ENCODE assay signal across 8 cellular contexts in the genomic region with DNA sequence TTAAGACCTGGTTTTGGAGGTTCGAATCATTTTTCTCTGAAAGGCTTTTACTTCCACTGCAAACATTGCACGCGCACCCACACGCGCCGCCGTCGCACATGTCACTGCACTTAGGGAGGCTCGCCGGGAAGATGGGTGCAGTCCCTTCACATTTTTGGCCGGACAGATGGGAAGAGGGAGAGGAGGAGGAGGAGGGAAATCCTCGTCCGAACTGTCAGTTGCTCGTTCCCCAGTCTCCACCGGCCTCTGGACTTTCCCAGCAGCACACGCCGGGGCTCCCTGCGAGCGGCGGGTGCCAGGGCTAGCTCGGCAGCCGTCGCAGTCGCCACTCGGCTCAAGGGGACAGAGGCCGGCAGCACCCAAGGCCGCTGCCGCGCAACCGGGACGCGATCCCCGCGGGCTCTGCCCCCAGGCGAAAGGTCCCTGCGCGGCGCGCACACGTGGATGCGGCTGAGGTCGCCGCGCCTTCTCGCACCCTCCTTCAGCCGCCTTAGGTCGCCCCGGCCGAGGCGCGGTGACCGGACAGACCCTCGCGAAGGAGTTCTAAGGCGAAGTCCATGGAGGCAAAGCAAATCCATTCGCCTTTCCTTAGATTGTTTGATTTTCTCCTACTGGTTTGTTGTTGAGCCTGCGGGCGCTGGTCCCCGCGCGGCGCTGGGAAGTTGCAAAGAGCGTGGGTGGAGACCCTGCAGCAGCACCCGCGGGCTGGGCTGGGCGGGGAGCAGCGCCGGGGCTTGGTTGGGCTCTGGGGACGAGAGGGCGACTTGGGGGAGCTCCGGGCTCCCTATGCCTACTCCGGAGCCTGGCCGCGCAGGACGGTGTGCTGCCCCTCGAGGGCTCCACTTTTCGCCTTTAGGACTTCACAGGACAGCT. TPM values are rescaled to one million over a fixed set of nuclear protein-coding genes. Genes with fewer than 3 reads are reported as not detected.
DNase-seq lines count a peak whose midpoint lies in the region; ATAC-seq and TF ChIP-seq lines count a peak whose summit lies in the region.

No MANE protein-coding gene starts in this region.

- POLR2A ChIA-PET in CD4-positive, alpha-beta memory T cell (lab: Charles Lee; ENCODE audit: partially characterized antibody) = interaction anchor here (1.1 to 4.3 kb wide), 5 partner anchors 28 to 127 kb away, joined by 4 to 27 read pairs (median 4); partner anchors contain the start of gene HBS1L

- H3K27me3 Mint-ChIP-seq in CD4-positive, alpha-beta memory T cell = no peaks in the 10 kb centered on the region

- intact Hi-C loops in CD4-positive, alpha-beta memory T cell (cut with micrococcal nuclease) = loop anchor here (2.0 kb wide), 3 partner anchors 20 to 180 kb away; no protein-coding TSS in a partner anchor

- CTCF ChIA-PET in CD4-positive, alpha-beta memory T cell (lab: Charles Lee; ENCODE audit: partially characterized antibody) = interaction anchor here (0.6 to 5.6 kb wide), 12 partner anchors 13 to 1209 kb away, joined by 3 to 66 read pairs (median 6); partner anchors contain the start of gene HBS1L

- peak; percentile 7 to 56 (median 21) for DNase-seq in CD4-positive, alpha-beta memory T cell
- DNase-seq in T-helper 9 cell (peak; percentile 27), choroid plexus epithelial cell (ENCODE audit: low read depth) (no peak), lung microvascular endothelial cell (ENCODE audit: low read depth in 2 of 2) (peak; percentile 6 to 8), NCI-H226 (no peak)
- DNase-seq in stimulated activated naive CD8-positive, alpha-beta T cell treated with anti-CD3 and anti-CD28 coated beads, Interleukin-15, Interleukin-2, amounts not matched to agents 100 U/mL and 50 U/mL, for 24 hours = peak; percentile 68

- H3K36me3 ChIP-seq in CD4-positive, alpha-beta memory T cell (ENCODE audit: insufficient read depth, low read length) = no peaks in the 10 kb centered on the region

- H3K36me3 Mint-ChIP-seq in CD4-positive, alpha-beta memory T cell = peaks cover 0 to 9% of the 10 kb centered on the region in 2 donors

- peaks cover 12% of the 10 kb centered on the region for H3K4me1 ChIP-seq in CD4-positive, alpha-beta memory T cell (ENCODE audit: insufficient read depth, low read length)

- no peaks in the 10 kb centered on the region for H3K27me3 ChIP-seq in CD4-positive, alpha-beta memory T cell (ENCODE audit: insufficient read depth, low read length)

- no peaks in the 10 kb centered on the region for H3K9me3 Mint-ChIP-seq in CD4-positive, alpha-beta memory T cell

- H3K27ac Mint-ChIP-seq in CD4-positive, alpha-beta memory T cell = peak overlapping the region in 6 of 7 donors; percentile 25 to 82 (median 70)

- ATAC-seq in GM19452 (IDR thresholded peaks at IDR 0.05; ENCODE audit: unreplicated experiment) = peak; percentile 5
- peak; percentile 0 for ATAC-seq in HG03575 (IDR thresholded peaks at IDR 0.05; ENCODE audit: extremely low read depth, insufficient number of reproducible peaks, low FRiP score, unreplicated experiment)
- peak; percentile 21 for ATAC-seq in stimulated activated naive CD8-positive, alpha-beta T cell treated with anti-CD3 and anti-CD28 coated beads, Interleukin-15, Interleukin-2, amounts not matched to agents 100 U/mL and 50 U/mL, for 24 hours

- H3K4me3 Mint-ChIP-seq in CD4-positive, alpha-beta memory T cell = peak overlapping the region; percentile 87 to 96 (median 92)

- peak overlapping the region; percentile 51 to 91 for H3K4me3 ChIP-seq in CD4-positive, alpha-beta memory T cell (ENCODE audit: low read length in 2 of 2)
- H3K4me3 ChIP-seq in choroid plexus epithelial cell (ENCODE audit: low read depth, low read length) = peak overlapping the region; percentile 65

- H3K9me3 ChIP-seq in CD4-positive, alpha-beta memory T cell (ENCODE audit: control insufficient read depth in 1 of 2, low read length in 2 of 2) = no peaks in the 10 kb centered on the region

- H3K27ac ChIP-seq in CD4-positive, alpha-beta memory T cell (ENCODE audit: low read depth, low read length) = peak overlapping the region; percentile 14

- no peak for TF ChIP-seq CTCF in choroid plexus epithelial cell (conservative IDR thresholded peaks at IDR 0.05; ENCODE audit: low read depth, low read length)

- peaks cover 8 to 28% (median 17%) of the 10 kb centered on the region in 4 donors for H3K4me1 Mint-ChIP-seq in CD4-positive, alpha-beta memory T cell

RNA-seq across cellular contexts. Expression of gene MYB, which starts 1.2 kb away (rescaled TPM):
- total RNA-seq in CD4-positive, alpha-beta memory T cell = 1 to 10 TPM; 3.9 to 4.7 TPM
- polyA plus RNA-seq in CD4-positive, alpha-beta memory T cell = under 1 TPM; 0.31 to 0.35 TPM
- total RNA-seq in lung microvascular endothelial cell = not detected in 2 replicates

Comparison
In these comparisons a context has a peak if more than half of its experiments do, and no peak if none do; other contexts are left out.
1. DNase-seq: peak in CD4-positive, alpha-beta memory T cell (5 of 5), T-helper 9 cell (single experiment), lung microvascular endothelial cell (2 of 2) and stimulated activated naive CD8-positive, alpha-beta T cell treated with anti-CD3 and anti-CD28 coated beads, Interleukin-15, Interleukin-2, amounts not matched to agents 100 U/mL and 50 U/mL, for 24 hours (single experiment); none in choroid plexus epithelial cell (single experiment) and NCI-H226 (single experiment).
2. Peak in every context shown above with its lines, with median percentiles within 50 percentile points of each other: ATAC-seq.